Comparison of ENCODE assay signal across 11 cellular contexts in genomic region chr17:83099086-83099540, GRCh38. TPM values are rescaled to one million over a fixed set of nuclear protein-coding genes. Genes with fewer than 3 reads are reported as not detected.
DNase-seq lines count a peak whose midpoint lies in the region; ATAC-seq and TF ChIP-seq lines count a peak whose summit lies in the region.
"Had no signal": no experiment of that assay in that cellular context is flagged by ENCODE, and none has a peak within 500 bp of the region (broad histone marks: within the 10 kb centered on the region; RNA-seq: fewer than 3 reads in every experiment).

No MANE protein-coding gene starts in this region.

- TF ChIP-seq CTCF in fibroblast of lung (conservative IDR thresholded peaks at IDR 0.05 in 1 of 2, IDR thresholded peaks at IDR 0.05 in 1 of 2; ENCODE audit: low read depth in 1 of 2, low read length in 2 of 2) (no peak), tibial artery (IDR thresholded peaks at IDR 0.05) (no peak), nephron progenitor cell (IDR thresholded peaks at IDR 0.05) (no peak)

- H3K4me2 ChIP-seq in fibroblast of lung (ENCODE audit: extremely low read depth, insufficient read depth, low read length) = peak overlapping the region; percentile 35

- peaks cover 2% of the 10 kb centered on the region for H3K79me2 ChIP-seq in fibroblast of lung (ENCODE audit: control insufficient read depth, insufficient read depth, low read length)

- H3K36me3 Mint-ChIP-seq in naive B cell (peaks cover 0 to 7% of the 10 kb centered on the region in 2 donors), nephron progenitor cell (ENCODE audit: low read depth) (peaks cover 9% of the 10 kb centered on the region)
- H3K36me3 Mint-ChIP-seq in effector memory CD8-positive, alpha-beta T cell (ENCODE audit: insufficient read depth) = peaks cover 88% of the 10 kb centered on the region

- H3K27ac Mint-ChIP-seq in naive B cell = peak overlapping the region in 1 of 6 donors; percentile 77
- no peak overlapping the region for H3K27ac Mint-ChIP-seq in nephron progenitor cell
- H3K27ac Mint-ChIP-seq in effector memory CD8-positive, alpha-beta T cell = peak overlapping the region in 1 of 2 donors; percentile 87

- H3K9me3 ChIP-seq in SJCRH30 (replicated peaks) = no peaks in the 10 kb centered on the region
- H3K9me3 ChIP-seq in fibroblast of lung (ENCODE audit: control insufficient read depth, insufficient read depth, low read depth, low read length) = no peaks in the 10 kb centered on the region
- H3K9me3 ChIP-seq in tibial artery = no peaks in the 10 kb centered on the region

- intact Hi-C loops in tibial artery (cut with DNase I; ENCODE audit: low total_unique reads) = no loop called here

- H3K4me1 Mint-ChIP-seq in naive B cell (peaks cover 14 to 31% (median 21%) of the 10 kb centered on the region in 3 donors), nephron progenitor cell (peaks cover 42% of the 10 kb centered on the region)
- H3K4me1 Mint-ChIP-seq in effector memory CD8-positive, alpha-beta T cell (ENCODE audit: low read depth in 2 of 2) = peaks cover 4 to 15% of the 10 kb centered on the region in 2 donors

- H3K9me3 Mint-ChIP-seq in naive B cell (no peaks in the 10 kb centered on the region), nephron progenitor cell (no peaks in the 10 kb centered on the region)
- no peaks in the 10 kb centered on the region for H3K9me3 Mint-ChIP-seq in effector memory CD8-positive, alpha-beta T cell
- H3K9me3 Mint-ChIP-seq: activated T-cell treated with anti-CD3 and anti-CD28 coated beads, Interleukin-2, amount 50 U/mL, for 4 hours had no signal

- peaks cover 23% of the 10 kb centered on the region for H3K36me3 ChIP-seq in SJCRH30
- H3K36me3 ChIP-seq in fibroblast of lung (ENCODE audit: control insufficient read depth, insufficient read depth, low read length) = peaks cover 20% of the 10 kb centered on the region
- H3K36me3 ChIP-seq in tibial artery = peaks cover 24 to 30% (median 29%) of the 10 kb centered on the region in 3 donors

- H3K4me3 ChIP-seq in SJCRH30 = peak overlapping the region; percentile 6; the same call in 1 of the 2 replicates
- no peak overlapping the region for H3K4me3 ChIP-seq in fibroblast of lung (replicated peaks in 1 of 4; ENCODE audit: control extremely low read depth in 1 of 4, insufficient read depth in 1 of 4, low read depth in 3 of 4, low read length in 4 of 4)
- H3K4me3 ChIP-seq in tibial artery = peak overlapping the region; percentile 40 to 52
- H3K4me3 ChIP-seq: GM12878 had no signal

- ATAC-seq in naive B cell (ENCODE audit: low read depth in 2 of 2) = no peak
- ATAC-seq in effector memory CD8-positive, alpha-beta T cell (replicated peaks) = no peak

- H3K4me1 ChIP-seq in SJCRH30 = peaks cover 62% of the 10 kb centered on the region
- peaks cover 8% of the 10 kb centered on the region for H3K4me1 ChIP-seq in fibroblast of lung (ENCODE audit: control insufficient read depth, extremely low read depth, insufficient read depth, low read length)
- H3K4me1 ChIP-seq in tibial artery = peaks cover 13 to 64% (median 58%) of the 10 kb centered on the region in 4 donors

- H2AFZ ChIP-seq in fibroblast of lung (ENCODE audit: low read length) = no peak overlapping the region

- peaks cover 4 to 47% (median 5%) of the 10 kb centered on the region in 3 donors for H3K27me3 Mint-ChIP-seq in naive B cell
- no peaks in the 10 kb centered on the region for H3K27me3 Mint-ChIP-seq in nephron progenitor cell (ENCODE audit: low read depth, poor library complexity)
- peaks cover 10 to 32% of the 10 kb centered on the region in 2 donors for H3K27me3 Mint-ChIP-seq in effector memory CD8-positive, alpha-beta T cell

- H3K27me3 ChIP-seq in SJCRH30 (no peaks in the 10 kb centered on the region), fibroblast of lung (ENCODE audit: control insufficient read depth, insufficient read depth, low read length) (no peaks in the 10 kb centered on the region), tibial artery (no peaks in the 10 kb centered on the region)

- no peaks in the 10 kb centered on the region for H4K20me1 ChIP-seq in fibroblast of lung (ENCODE audit: control insufficient read depth, extremely low read depth, insufficient read depth, low read length)

- peak overlapping the region in 6 of 8 donors; percentile 68 to 87 (median 70) for H3K4me3 Mint-ChIP-seq in naive B cell
- no peak overlapping the region for H3K4me3 Mint-ChIP-seq in nephron progenitor cell
- H3K4me3 Mint-ChIP-seq in effector memory CD8-positive, alpha-beta T cell = peak overlapping the region in 1 of 2 donors; percentile 56
- H3K4me3 Mint-ChIP-seq: activated T-cell treated with anti-CD3 and anti-CD28 coated beads, Interleukin-2, amount 50 U/mL, for 4 hours had no signal

- H3K27ac ChIP-seq in SJCRH30 (peak overlapping the region; percentile 51), fibroblast of lung (ENCODE audit: insufficient read depth, low read length) (no peak overlapping the region), tibial artery (peak overlapping the region; percentile 87 to 88)

- DNase-seq in SJCRH30 = peak in 1 of 2 experiments; percentile 63
- no peak for DNase-seq in fibroblast of lung (ENCODE audit: low read depth in 2 of 2)
- DNase-seq in naive B cell = no peak
- no peak for DNase-seq in tibial artery
- no peak for DNase-seq in nephron progenitor cell
- no peak for DNase-seq in effector memory CD8-positive, alpha-beta T cell
- DNase-seq in cerebellar cortex (ENCODE audit: low spot score) = no peak
- DNase-seq: activated CD4-positive, alpha-beta T cell treated with anti-CD3 and anti-CD28 coated beads, Interleukin-2, amount 50 U/mL, for 1 hour; activated T-cell treated with anti-CD3 and anti-CD28 coated beads, Interleukin-2, amount 50 U/mL, for 4 hours; C1 segment of cervical spinal cord had no signal

- H3K9ac ChIP-seq in fibroblast of lung (ENCODE audit: insufficient read depth, low read length) = no peak overlapping the region

RNA-seq across cellular contexts. Expression of gene METRNL, which starts 19.7 kb away (rescaled TPM):
- total RNA-seq in SJCRH30 (2014; rRNA removed; shearing (Covaris generic)) = 46.2 and 49.7 TPM in 2 replicates
- total RNA-seq in fibroblast of lung = 114 and 120 TPM in 2 replicates
- polyA plus RNA-seq in fibroblast of lung (27.0 TPM in 2 replicates), naive B cell (ENCODE audit: low read depth in 6 of 6) (1 to 10 TPM in 4 of 6 donors, under 1 TPM in 2; 0.69 to 4.5 (median 1.4) TPM)
- polyA plus RNA-seq in fibroblast of lung (2012) = 64.9 and 78.1 TPM in 2 replicates
- 23.0 and 29.3 TPM in 2 replicates for polyA minus RNA-seq in fibroblast of lung (ENCODE audit: low replicate concordance)

Comparison
In these comparisons a context has a peak if more than half of its experiments do, and no peak if none do; other contexts are left out.
1. H3K4me3 ChIP-seq: peak in SJCRH30 (single experiment) and tibial artery (2 of 2); none in fibroblast of lung (0 of 4).